ENCODE assay signal across 1 cellular context in genomic region chr1:69706473-69706872, GRCh38.
A peak's percentile ranks its signal among the peaks of the same experiment; 100 is the strongest.
TF ChIP-seq lines count a peak whose summit lies in the region.

No MANE protein-coding gene starts in this region.

TF ChIP-seq in SK-N-SH treated with all-trans-retinoic acid at 6 μM for 48 hours, 23 proteins besides CTCF, POLR2A, EP300 and RAD21 (continued from another document):
- TF ChIP-seq TSHZ2 (CRISPR knock-in tag; IDR thresholded peaks at IDR 0.05): peak; percentile 72; the same call in 1 of the 2 replicates
- TF ChIP-seq ZNF70 (CRISPR knock-in tag; IDR thresholded peaks at IDR 0.05): no peak
- 0 out of 2 replicates have a peak, but pooled peaks have one; percentile 51 for TF ChIP-seq CSRNP3 (CRISPR knock-in tag; IDR thresholded peaks at IDR 0.05)
- no peak for TF ChIP-seq OSR1 (CRISPR knock-in tag; IDR thresholded peaks at IDR 0.05)
- TF ChIP-seq GLIS3 (CRISPR knock-in tag; IDR thresholded peaks at IDR 0.05): no peak
- TF ChIP-seq ZNF565 (CRISPR knock-in tag; conservative IDR thresholded peaks at IDR 0.05; ENCODE audit: low read depth): no peak
- no peak for TF ChIP-seq ZNF8 (CRISPR knock-in tag; IDR thresholded peaks at IDR 0.05)
- no peak for TF ChIP-seq PATZ1 (CRISPR knock-in tag; IDR thresholded peaks at IDR 0.05; ENCODE audit: borderline replicate concordance)
- TF ChIP-seq TCF4 (CRISPR knock-in tag; IDR thresholded peaks at IDR 0.05; ENCODE audit: borderline replicate concordance): peak; percentile 84
- no peak for TF ChIP-seq TOX (CRISPR knock-in tag; IDR thresholded peaks at IDR 0.05; ENCODE audit: borderline replicate concordance)
- no peak for TF ChIP-seq PPARA (CRISPR knock-in tag; IDR thresholded peaks at IDR 0.05; ENCODE audit: borderline replicate concordance)
